In genomic region chr22:44023404-44024287, GRCh38 we compare ENCODE assay signal across 1 cellular context.
A peak's percentile ranks its signal among the peaks of the same experiment; 100 is the strongest.
TF ChIP-seq lines count a peak whose summit lies in the region.

No MANE protein-coding gene starts in this region.

TF ChIP-seq in WTC11, 78 proteins besides CTCF, POLR2A, EP300 and RAD21 (continued from another document):
- TF ChIP-seq, protein P1, sequence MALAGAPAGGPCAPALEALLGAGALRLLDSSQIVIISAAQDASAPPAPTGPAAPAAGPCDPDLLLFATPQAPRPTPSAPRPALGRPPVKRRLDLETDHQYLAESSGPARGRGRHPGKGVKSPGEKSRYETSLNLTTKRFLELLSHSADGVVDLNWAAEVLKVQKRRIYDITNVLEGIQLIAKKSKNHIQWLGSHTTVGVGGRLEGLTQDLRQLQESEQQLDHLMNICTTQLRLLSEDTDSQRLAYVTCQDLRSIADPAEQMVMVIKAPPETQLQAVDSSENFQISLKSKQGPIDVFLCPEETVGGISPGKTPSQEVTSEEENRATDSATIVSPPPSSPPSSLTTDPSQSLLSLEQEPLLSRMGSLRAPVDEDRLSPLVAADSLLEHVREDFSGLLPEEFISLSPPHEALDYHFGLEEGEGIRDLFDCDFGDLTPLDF (CRISPR knock-in tag; IDR thresholded peaks at IDR 0.05) = no peak
- no peak for TF ChIP-seq ZNF219 (CRISPR knock-in tag; IDR thresholded peaks at IDR 0.05; ENCODE audit: borderline replicate concordance)
- TF ChIP-seq, protein P2, sequence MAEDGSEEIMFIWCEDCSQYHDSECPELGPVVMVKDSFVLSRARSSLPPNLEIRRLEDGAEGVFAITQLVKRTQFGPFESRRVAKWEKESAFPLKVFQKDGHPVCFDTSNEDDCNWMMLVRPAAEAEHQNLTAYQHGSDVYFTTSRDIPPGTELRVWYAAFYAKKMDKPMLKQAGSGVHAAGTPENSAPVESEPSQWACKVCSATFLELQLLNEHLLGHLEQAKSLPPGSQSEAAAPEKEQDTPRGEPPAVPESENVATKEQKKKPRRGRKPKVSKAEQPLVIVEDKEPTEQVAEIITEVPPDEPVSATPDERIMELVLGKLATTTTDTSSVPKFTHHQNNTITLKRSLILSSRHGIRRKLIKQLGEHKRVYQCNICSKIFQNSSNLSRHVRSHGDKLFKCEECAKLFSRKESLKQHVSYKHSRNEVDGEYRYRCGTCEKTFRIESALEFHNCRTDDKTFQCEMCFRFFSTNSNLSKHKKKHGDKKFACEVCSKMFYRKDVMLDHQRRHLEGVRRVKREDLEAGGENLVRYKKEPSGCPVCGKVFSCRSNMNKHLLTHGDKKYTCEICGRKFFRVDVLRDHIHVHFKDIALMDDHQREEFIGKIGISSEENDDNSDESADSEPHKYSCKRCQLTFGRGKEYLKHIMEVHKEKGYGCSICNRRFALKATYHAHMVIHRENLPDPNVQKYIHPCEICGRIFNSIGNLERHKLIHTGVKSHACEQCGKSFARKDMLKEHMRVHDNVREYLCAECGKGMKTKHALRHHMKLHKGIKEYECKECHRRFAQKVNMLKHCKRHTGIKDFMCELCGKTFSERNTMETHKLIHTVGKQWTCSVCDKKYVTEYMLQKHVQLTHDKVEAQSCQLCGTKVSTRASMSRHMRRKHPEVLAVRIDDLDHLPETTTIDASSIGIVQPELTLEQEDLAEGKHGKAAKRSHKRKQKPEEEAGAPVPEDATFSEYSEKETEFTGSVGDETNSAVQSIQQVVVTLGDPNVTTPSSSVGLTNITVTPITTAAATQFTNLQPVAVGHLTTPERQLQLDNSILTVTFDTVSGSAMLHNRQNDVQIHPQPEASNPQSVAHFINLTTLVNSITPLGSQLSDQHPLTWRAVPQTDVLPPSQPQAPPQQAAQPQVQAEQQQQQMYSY (CRISPR knock-in tag; IDR thresholded peaks at IDR 0.05) = no peak
- TF ChIP-seq FOXK1 (CRISPR knock-in tag; IDR thresholded peaks at IDR 0.05) = no peak
- TF ChIP-seq RORB (CRISPR knock-in tag; IDR thresholded peaks at IDR 0.05) = no peak
- TF ChIP-seq, protein P3, sequence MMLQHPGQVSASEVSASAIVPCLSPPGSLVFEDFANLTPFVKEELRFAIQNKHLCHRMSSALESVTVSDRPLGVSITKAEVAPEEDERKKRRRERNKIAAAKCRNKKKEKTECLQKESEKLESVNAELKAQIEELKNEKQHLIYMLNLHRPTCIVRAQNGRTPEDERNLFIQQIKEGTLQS (CRISPR knock-in tag; conservative IDR thresholded peaks at IDR 0.05) = no peak
- TF ChIP-seq, protein P4, sequence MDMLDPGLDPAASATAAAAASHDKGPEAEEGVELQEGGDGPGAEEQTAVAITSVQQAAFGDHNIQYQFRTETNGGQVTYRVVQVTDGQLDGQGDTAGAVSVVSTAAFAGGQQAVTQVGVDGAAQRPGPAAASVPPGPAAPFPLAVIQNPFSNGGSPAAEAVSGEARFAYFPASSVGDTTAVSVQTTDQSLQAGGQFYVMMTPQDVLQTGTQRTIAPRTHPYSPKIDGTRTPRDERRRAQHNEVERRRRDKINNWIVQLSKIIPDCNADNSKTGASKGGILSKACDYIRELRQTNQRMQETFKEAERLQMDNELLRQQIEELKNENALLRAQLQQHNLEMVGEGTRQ (CRISPR knock-in tag; IDR thresholded peaks at IDR 0.05) = no peak; the same call in 1 of the 2 replicates
- TF ChIP-seq, protein P5, sequence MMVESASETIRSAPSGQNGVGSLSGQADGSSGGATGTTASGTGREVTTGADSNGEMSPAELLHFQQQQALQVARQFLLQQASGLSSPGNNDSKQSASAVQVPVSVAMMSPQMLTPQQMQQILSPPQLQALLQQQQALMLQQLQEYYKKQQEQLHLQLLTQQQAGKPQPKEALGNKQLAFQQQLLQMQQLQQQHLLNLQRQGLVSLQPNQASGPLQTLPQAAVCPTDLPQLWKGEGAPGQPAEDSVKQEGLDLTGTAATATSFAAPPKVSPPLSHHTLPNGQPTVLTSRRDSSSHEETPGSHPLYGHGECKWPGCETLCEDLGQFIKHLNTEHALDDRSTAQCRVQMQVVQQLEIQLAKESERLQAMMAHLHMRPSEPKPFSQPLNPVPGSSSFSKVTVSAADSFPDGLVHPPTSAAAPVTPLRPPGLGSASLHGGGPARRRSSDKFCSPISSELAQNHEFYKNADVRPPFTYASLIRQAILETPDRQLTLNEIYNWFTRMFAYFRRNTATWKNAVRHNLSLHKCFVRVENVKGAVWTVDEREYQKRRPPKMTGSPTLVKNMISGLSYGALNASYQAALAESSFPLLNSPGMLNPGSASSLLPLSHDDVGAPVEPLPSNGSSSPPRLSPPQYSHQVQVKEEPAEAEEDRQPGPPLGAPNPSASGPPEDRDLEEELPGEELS (CRISPR knock-in tag; IDR thresholded peaks at IDR 0.05) = peak; percentile 69; the same call in 1 of the 2 replicates
- no peak for TF ChIP-seq CREM (CRISPR knock-in tag; IDR thresholded peaks at IDR 0.05)
- TF ChIP-seq SMAD4 (CRISPR knock-in tag; IDR thresholded peaks at IDR 0.05) = no peak
- TF ChIP-seq TEAD1 (CRISPR knock-in tag; IDR thresholded peaks at IDR 0.05) = no peak
- no peak for TF ChIP-seq GTF2I (CRISPR knock-in tag; conservative IDR thresholded peaks at IDR 0.05)
- TF ChIP-seq FOXJ3 (CRISPR knock-in tag; IDR thresholded peaks at IDR 0.05; ENCODE audit: borderline replicate concordance) = no peak
- 0 out of 2 replicates have a peak, but pooled peaks have one; percentile 34 for TF ChIP-seq ZBTB21 (CRISPR knock-in tag; IDR thresholded peaks at IDR 0.05; ENCODE audit: borderline replicate concordance)
- TF ChIP-seq ATF1 (CRISPR knock-in tag; IDR thresholded peaks at IDR 0.05) = no peak
- TF ChIP-seq, protein P6, sequence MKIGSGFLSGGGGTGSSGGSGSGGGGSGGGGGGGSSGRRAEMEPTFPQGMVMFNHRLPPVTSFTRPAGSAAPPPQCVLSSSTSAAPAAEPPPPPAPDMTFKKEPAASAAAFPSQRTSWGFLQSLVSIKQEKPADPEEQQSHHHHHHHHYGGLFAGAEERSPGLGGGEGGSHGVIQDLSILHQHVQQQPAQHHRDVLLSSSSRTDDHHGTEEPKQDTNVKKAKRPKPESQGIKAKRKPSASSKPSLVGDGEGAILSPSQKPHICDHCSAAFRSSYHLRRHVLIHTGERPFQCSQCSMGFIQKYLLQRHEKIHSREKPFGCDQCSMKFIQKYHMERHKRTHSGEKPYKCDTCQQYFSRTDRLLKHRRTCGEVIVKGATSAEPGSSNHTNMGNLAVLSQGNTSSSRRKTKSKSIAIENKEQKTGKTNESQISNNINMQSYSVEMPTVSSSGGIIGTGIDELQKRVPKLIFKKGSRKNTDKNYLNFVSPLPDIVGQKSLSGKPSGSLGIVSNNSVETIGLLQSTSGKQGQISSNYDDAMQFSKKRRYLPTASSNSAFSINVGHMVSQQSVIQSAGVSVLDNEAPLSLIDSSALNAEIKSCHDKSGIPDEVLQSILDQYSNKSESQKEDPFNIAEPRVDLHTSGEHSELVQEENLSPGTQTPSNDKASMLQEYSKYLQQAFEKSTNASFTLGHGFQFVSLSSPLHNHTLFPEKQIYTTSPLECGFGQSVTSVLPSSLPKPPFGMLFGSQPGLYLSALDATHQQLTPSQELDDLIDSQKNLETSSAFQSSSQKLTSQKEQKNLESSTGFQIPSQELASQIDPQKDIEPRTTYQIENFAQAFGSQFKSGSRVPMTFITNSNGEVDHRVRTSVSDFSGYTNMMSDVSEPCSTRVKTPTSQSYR (CRISPR knock-in tag; IDR thresholded peaks at IDR 0.05) = no peak
- TF ChIP-seq CBFB (CRISPR knock-in tag; IDR thresholded peaks at IDR 0.05; ENCODE audit: low read depth) = no peak
- TF ChIP-seq, protein P7, sequence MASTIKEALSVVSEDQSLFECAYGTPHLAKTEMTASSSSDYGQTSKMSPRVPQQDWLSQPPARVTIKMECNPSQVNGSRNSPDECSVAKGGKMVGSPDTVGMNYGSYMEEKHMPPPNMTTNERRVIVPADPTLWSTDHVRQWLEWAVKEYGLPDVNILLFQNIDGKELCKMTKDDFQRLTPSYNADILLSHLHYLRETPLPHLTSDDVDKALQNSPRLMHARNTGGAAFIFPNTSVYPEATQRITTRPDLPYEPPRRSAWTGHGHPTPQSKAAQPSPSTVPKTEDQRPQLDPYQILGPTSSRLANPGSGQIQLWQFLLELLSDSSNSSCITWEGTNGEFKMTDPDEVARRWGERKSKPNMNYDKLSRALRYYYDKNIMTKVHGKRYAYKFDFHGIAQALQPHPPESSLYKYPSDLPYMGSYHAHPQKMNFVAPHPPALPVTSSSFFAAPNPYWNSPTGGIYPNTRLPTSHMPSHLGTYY (CRISPR knock-in tag; IDR thresholded peaks at IDR 0.05) = no peak
- TF ChIP-seq, protein P8, sequence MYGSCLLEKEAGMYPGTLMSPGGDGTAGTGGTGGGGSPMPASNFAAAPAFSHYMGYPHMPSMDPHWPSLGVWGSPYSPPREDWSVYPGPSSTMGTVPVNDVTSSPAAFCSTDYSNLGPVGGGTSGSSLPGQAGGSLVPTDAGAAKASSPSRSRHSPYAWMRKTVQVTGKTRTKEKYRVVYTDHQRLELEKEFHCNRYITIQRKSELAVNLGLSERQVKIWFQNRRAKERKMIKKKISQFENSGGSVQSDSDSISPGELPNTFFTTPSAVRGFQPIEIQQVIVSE (CRISPR knock-in tag; IDR thresholded peaks at IDR 0.05; ENCODE audit: borderline replicate concordance) = no peak
- TF ChIP-seq JUN (CRISPR knock-in tag; IDR thresholded peaks at IDR 0.05) = no peak
- no peak for TF ChIP-seq RELA (CRISPR knock-in tag; IDR thresholded peaks at IDR 0.05; ENCODE audit: borderline replicate concordance)
- no peak for TF ChIP-seq ESRRA (CRISPR knock-in tag; IDR thresholded peaks at IDR 0.05; ENCODE audit: borderline replicate concordance)
- no peak for TF ChIP-seq NFYB (CRISPR knock-in tag; conservative IDR thresholded peaks at IDR 0.05; ENCODE audit: low read depth)
- TF ChIP-seq ZNF532 (CRISPR knock-in tag; IDR thresholded peaks at IDR 0.05; ENCODE audit: borderline replicate concordance) = no peak
- TF ChIP-seq HMGA2 (CRISPR knock-in tag; IDR thresholded peaks at IDR 0.05) = peak; percentile 96
- TF ChIP-seq ZNF423 (CRISPR knock-in tag; IDR thresholded peaks at IDR 0.05) = no peak
TF ChIP-seq in WTC11: peak in this region for 10.
